ENCODE assay signal across 19 cellular contexts in the genomic region with DNA sequence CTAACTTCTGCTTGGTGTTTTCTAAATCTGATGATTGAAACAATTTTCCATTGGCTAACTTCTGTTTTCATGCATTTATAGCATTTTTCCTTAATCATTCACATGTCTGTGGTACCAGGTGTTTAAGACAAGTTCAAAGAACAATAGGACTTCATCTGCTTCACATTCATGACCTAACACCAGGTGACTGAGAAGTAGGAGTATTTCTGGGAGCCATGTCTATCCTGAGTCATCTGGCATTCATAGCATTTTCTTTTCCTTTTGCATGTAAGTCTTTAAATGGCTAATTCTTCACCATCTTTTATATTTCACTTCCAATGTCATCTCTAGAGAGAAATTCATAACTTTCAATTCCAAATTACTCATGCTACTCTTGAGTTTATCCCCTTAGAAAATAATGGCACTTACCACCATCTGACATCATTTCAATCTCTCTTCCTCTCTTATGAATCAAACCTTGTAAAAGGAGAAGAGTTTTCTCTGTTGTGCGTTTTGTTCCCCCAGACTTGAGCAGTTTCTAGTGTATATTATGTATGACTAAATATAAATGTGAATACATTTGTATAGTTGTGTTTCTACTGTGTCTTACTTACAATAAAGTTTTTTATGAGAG.
"Had no signal": no experiment of that assay in that cellular context is flagged by ENCODE, and none has a peak within 500 bp of the region (broad histone marks: within the 10 kb centered on the region; RNA-seq: fewer than 3 reads in every experiment).

No MANE protein-coding gene starts in this region.

- H3K9me3 ChIP-seq: lower lobe of right lung, ovary, right lobe of liver, stomach, testis, upper lobe of right lung had no signal

- H3K36me3 ChIP-seq: cardiac muscle cell, lower lobe of right lung, ovary, right lobe of liver, stomach, upper lobe of right lung had no signal

- ATAC-seq: effector memory CD8-positive, alpha-beta T cell; lower lobe of right lung; natural killer cell; right lobe of liver; stimulated activated effector memory CD8-positive, alpha-beta T cell treated with anti-CD3 and anti-CD28 coated beads, Interleukin-12 subunit alpha, Interleukin-12 subunit beta, amount 100 ng/mL, for 72 hours; upper lobe of right lung had no signal

- DNase-seq: activated CD4-positive, CD25-positive, alpha-beta regulatory T cell treated with anti-CD3 and anti-CD28 coated beads, Interleukin-2, amount 50 U/mL, for 72 hours; activated CD8-positive, alpha-beta memory T cell treated with anti-CD3 and anti-CD28 coated beads for 24 hours; activated CD8-positive, alpha-beta memory T cell treated with anti-CD3 and anti-CD28 coated beads, Interleukin-2, amount 50 U/mL, for 48 hours; activated gamma-delta T cell; activated T-cell treated with anti-CD3 and anti-CD28 coated beads, Interleukin-2, amount 50 U/mL, for 72 hours; effector memory CD8-positive, alpha-beta T cell; lower lobe of right lung; natural killer cell; ovary; right lobe of liver; small intestine; stimulated activated CD4-positive, alpha-beta T cell treated with anti-CD3 and anti-CD28 coated beads, Interleukin-4, amount 100 ng/mL, for 24 hours; stomach; testis; upper lobe of right lung had no signal

- H3K4me3 Mint-ChIP-seq: activated naive CD4-positive, alpha-beta T cell treated with anti-CD3 and anti-CD28 coated beads, Interleukin-2, amount 50 U/mL, for 24 hours; activated T-cell treated with anti-CD3 and anti-CD28 coated beads, Interleukin-2, amount 50 U/mL, for 72 hours; effector memory CD8-positive, alpha-beta T cell; natural killer cell; stimulated activated effector memory CD8-positive, alpha-beta T cell treated with anti-CD3 and anti-CD28 coated beads, Interleukin-12 subunit alpha, Interleukin-12 subunit beta, amount 100 ng/mL, for 72 hours had no signal

- FAIRE-seq: small intestine had no signal

- H3K27me3 ChIP-seq: cardiac muscle cell, ovary, right lobe of liver, stomach, testis, upper lobe of right lung had no signal

- H3K4me3 ChIP-seq: cardiac muscle cell, lower lobe of right lung, ovary, right lobe of liver, stomach, testis, upper lobe of right lung had no signal

- H3K36me3 Mint-ChIP-seq: activated naive CD4-positive, alpha-beta T cell treated with anti-CD3 and anti-CD28 coated beads, Interleukin-2, amount 50 U/mL, for 24 hours; natural killer cell; stimulated activated effector memory CD8-positive, alpha-beta T cell treated with anti-CD3 and anti-CD28 coated beads, Interleukin-12 subunit alpha, Interleukin-12 subunit beta, amount 100 ng/mL, for 72 hours had no signal

- H3K4me1 ChIP-seq: lower lobe of right lung, right lobe of liver, stomach, testis, upper lobe of right lung had no signal

- H3K27ac ChIP-seq: cardiac muscle cell, lower lobe of right lung, ovary, right lobe of liver, stomach, testis, upper lobe of right lung, VCaP had no signal

- H3K27me3 Mint-ChIP-seq: activated naive CD4-positive, alpha-beta T cell treated with anti-CD3 and anti-CD28 coated beads, Interleukin-2, amount 50 U/mL, for 24 hours; effector memory CD8-positive, alpha-beta T cell had no signal

- H3K27ac Mint-ChIP-seq: activated naive CD4-positive, alpha-beta T cell treated with anti-CD3 and anti-CD28 coated beads, Interleukin-2, amount 50 U/mL, for 24 hours; activated T-cell treated with anti-CD3 and anti-CD28 coated beads, Interleukin-2, amount 50 U/mL, for 72 hours; effector memory CD8-positive, alpha-beta T cell; natural killer cell; stimulated activated effector memory CD8-positive, alpha-beta T cell treated with anti-CD3 and anti-CD28 coated beads, Interleukin-12 subunit alpha, Interleukin-12 subunit beta, amount 100 ng/mL, for 72 hours had no signal

- H3K4me1 Mint-ChIP-seq: activated naive CD4-positive, alpha-beta T cell treated with anti-CD3 and anti-CD28 coated beads, Interleukin-2, amount 50 U/mL, for 24 hours; natural killer cell; stimulated activated effector memory CD8-positive, alpha-beta T cell treated with anti-CD3 and anti-CD28 coated beads, Interleukin-12 subunit alpha, Interleukin-12 subunit beta, amount 100 ng/mL, for 72 hours had no signal
